In genomic region chr17:30519166-30519565, GRCh38 we compare ENCODE assay signal across 20 cellular contexts. TPM values are rescaled to one million over a fixed set of nuclear protein-coding genes. Genes with fewer than 3 reads are reported as not detected.
DNase-seq lines count a peak whose midpoint lies in the region; ATAC-seq and TF ChIP-seq lines count a peak whose summit lies in the region.
"Had no signal": no experiment of that assay in that cellular context is flagged by ENCODE, and none has a peak within 500 bp of the region (broad histone marks: within the 10 kb centered on the region; RNA-seq: fewer than 3 reads in every experiment).

No MANE protein-coding gene starts in this region.

- H3K27me3 ChIP-seq in duodenal mucosa (ENCODE audit: control insufficient read depth in 1 of 2, insufficient read depth in 2 of 2, low read length in 2 of 2) (no peaks in the 10 kb centered on the region), osteoblast (ENCODE audit: insufficient read depth, low read length) (no peaks in the 10 kb centered on the region)
- H3K27me3 ChIP-seq: hepatocyte, Peyer's patch had no signal

- no peaks in the 10 kb centered on the region for H3K9me3 Mint-ChIP-seq in stimulated activated naive CD8-positive, alpha-beta T cell treated with anti-CD3 and anti-CD28 coated beads, Interleukin-15, Interleukin-2, amounts not matched to agents 100 ng/mL and 50 ng/mL, for 24 hours
- H3K9me3 Mint-ChIP-seq: activated naive CD8-positive, alpha-beta T cell treated with anti-CD3 and anti-CD28 coated beads, Interleukin-2, amount 50 U/mL, for 24 hours had no signal

- peaks cover 20 to 45% of the 10 kb centered on the region in 2 donors for H3K36me3 ChIP-seq in duodenal mucosa (ENCODE audit: control insufficient read depth in 1 of 2, insufficient read depth in 2 of 2, low read length in 2 of 2)
- H3K36me3 ChIP-seq in osteoblast (ENCODE audit: insufficient read depth, low read length): peaks cover 38% of the 10 kb centered on the region

- ATAC-seq in stimulated activated naive CD8-positive, alpha-beta T cell treated with anti-CD3 and anti-CD28 coated beads, Interleukin-15, Interleukin-2, amounts not matched to agents 100 U/mL and 50 U/mL, for 24 hours: no peak
- ATAC-seq in GM21576 (IDR thresholded peaks at IDR 0.05; ENCODE audit: unreplicated experiment) (no peak), left colon (no peak)
- ATAC-seq: activated naive CD8-positive, alpha-beta T cell treated with anti-CD3 and anti-CD28 coated beads, Interleukin-2, amount 50 U/mL, for 24 hours had no signal

- no peaks in the 10 kb centered on the region for H4K20me1 ChIP-seq in osteoblast (ENCODE audit: insufficient read depth, low read length)

- no peak for DNase-seq in stimulated activated naive CD8-positive, alpha-beta T cell treated with anti-CD3 and anti-CD28 coated beads, Interleukin-15, Interleukin-2, amounts not matched to agents 100 U/mL and 50 U/mL, for 24 hours
- DNase-seq in osteoblast (ENCODE audit: insufficient read length, low spot score, missing footprints): peak; percentile 69
- no peak for DNase-seq in cerebellar nuclear complex (lab: John Stamatoyannopoulos, UW)
- no peak for DNase-seq in NCI-H446 (lab: John Stamatoyannopoulos, UW)
- no peak for DNase-seq in left colon
- DNase-seq: activated CD4-positive, alpha-beta T cell treated with anti-CD3 and anti-CD28 coated beads, Interleukin-2, amount 50 U/mL, for 1 hour; activated naive CD8-positive, alpha-beta T cell treated with anti-CD3 and anti-CD28 coated beads, Interleukin-2, amount 50 U/mL, for 24 hours; CD4-positive, CD25-positive, alpha-beta regulatory T cell; cortex of kidney; MM.1S; NCI-H1436; NCI-H510A treated with DMSO at 0.1 percent for 48 hours; Peyer's patch; stimulated activated CD4-positive, alpha-beta T cell treated with anti-CD3 and anti-CD28 coated beads, Interleukin-15, amount 100 ng/mL, for 24 hours; WERI-Rb-1 had no signal

- no peak for TF ChIP-seq CTCF in osteoblast (IDR thresholded peaks at IDR 0.05; ENCODE audit: extremely low read depth, low read depth, low read length)

- no peak overlapping the region for H3K9ac ChIP-seq in duodenal mucosa (ENCODE audit: low read depth in 1 of 2, low read length in 2 of 2)

- H3K36me3 Mint-ChIP-seq in stimulated activated naive CD8-positive, alpha-beta T cell treated with anti-CD3 and anti-CD28 coated beads, Interleukin-15, Interleukin-2, amounts not matched to agents 100 ng/mL and 50 ng/mL, for 24 hours (ENCODE audit: low read depth): peaks cover 67% of the 10 kb centered on the region

- H3K9me3 ChIP-seq in duodenal mucosa (ENCODE audit: control insufficient read depth in 1 of 2, low read length in 2 of 2): peaks cover 2 to 6% of the 10 kb centered on the region in 2 donors
- no peaks in the 10 kb centered on the region for H3K9me3 ChIP-seq in osteoblast (ENCODE audit: low read depth, low read length)
- H3K9me3 ChIP-seq: Peyer's patch had no signal

- H3K4me3 ChIP-seq in duodenal mucosa (ENCODE audit: low read depth in 1 of 2, low read length in 2 of 2) (no peak overlapping the region), osteoblast (ENCODE audit: insufficient read depth, low read length) (no peak overlapping the region)
- H3K4me3 ChIP-seq: hepatocyte, Peyer's patch, SK-N-MC had no signal

- H3K4me1 ChIP-seq in duodenal mucosa (ENCODE audit: control insufficient read depth in 1 of 2, insufficient read depth in 2 of 2, low read length in 2 of 2) (peaks cover 0 to 9% of the 10 kb centered on the region in 2 donors), osteoblast (ENCODE audit: insufficient read depth, low read length) (peaks cover 38% of the 10 kb centered on the region)
- H3K4me1 ChIP-seq: Peyer's patch had no signal

- peaks cover 14% of the 10 kb centered on the region for H3K4me1 Mint-ChIP-seq in stimulated activated naive CD8-positive, alpha-beta T cell treated with anti-CD3 and anti-CD28 coated beads, Interleukin-15, Interleukin-2, amounts not matched to agents 100 ng/mL and 50 ng/mL, for 24 hours (ENCODE audit: low read depth)

- H2AFZ ChIP-seq in osteoblast (ENCODE audit: low read length): no peak overlapping the region
- H2AFZ ChIP-seq: hepatocyte had no signal

- H3K4me3 Mint-ChIP-seq in stimulated activated naive CD8-positive, alpha-beta T cell treated with anti-CD3 and anti-CD28 coated beads, Interleukin-15, Interleukin-2, amounts not matched to agents 100 ng/mL and 50 ng/mL, for 24 hours: no peak overlapping the region
- H3K4me3 Mint-ChIP-seq: activated naive CD8-positive, alpha-beta T cell treated with anti-CD3 and anti-CD28 coated beads, Interleukin-2, amount 50 U/mL, for 24 hours; CD4-positive, CD25-positive, alpha-beta regulatory T cell had no signal

- H3K4me2 ChIP-seq in osteoblast (ENCODE audit: insufficient read depth, low read length): peak overlapping the region; percentile 94
- H3K4me2 ChIP-seq: hepatocyte had no signal

- peak overlapping the region; percentile 26 for H3K27ac Mint-ChIP-seq in stimulated activated naive CD8-positive, alpha-beta T cell treated with anti-CD3 and anti-CD28 coated beads, Interleukin-15, Interleukin-2, amounts not matched to agents 100 ng/mL and 50 ng/mL, for 24 hours

- peak overlapping the region; percentile 44 for H3K27ac ChIP-seq in duodenal mucosa (ENCODE audit: low read depth, low read length)
- peak overlapping the region; percentile 92 for H3K27ac ChIP-seq in osteoblast (ENCODE audit: low read depth, low read length)
- H3K27ac ChIP-seq: WERI-Rb-1 had no signal

- intact Hi-C loops in left colon (cut with DNase I, micrococcal nuclease): no loop called here

- no peaks in the 10 kb centered on the region for H3K27me3 Mint-ChIP-seq in stimulated activated naive CD8-positive, alpha-beta T cell treated with anti-CD3 and anti-CD28 coated beads, Interleukin-15, Interleukin-2, amounts not matched to agents 100 ng/mL and 50 ng/mL, for 24 hours
- H3K27me3 Mint-ChIP-seq: activated naive CD8-positive, alpha-beta T cell treated with anti-CD3 and anti-CD28 coated beads, Interleukin-2, amount 50 U/mL, for 24 hours; CD4-positive, CD25-positive, alpha-beta regulatory T cell had no signal

- H3K79me2 ChIP-seq in osteoblast (ENCODE audit: insufficient read depth, low read length): peaks cover 16% of the 10 kb centered on the region

RNA-seq across cellular contexts. Expression of gene GOSR1, which starts 42.0 kb away (rescaled TPM):
- total RNA-seq in osteoblast: 22.7 and 29.3 TPM in 2 replicates
- 10 to 100 TPM; 46.8 to 58.5 TPM for total RNA-seq in left colon
